In genomic region chr15:48096813-48097212, GRCh38 we compare ENCODE assay signal across 18 cellular contexts. TPM values are rescaled to one million over a fixed set of nuclear protein-coding genes. Genes with fewer than 3 reads are reported as not detected.
DNase-seq lines count a peak whose midpoint lies in the region; TF ChIP-seq lines count a peak whose summit lies in the region.
"Had no signal": no experiment of that assay in that cellular context is flagged by ENCODE, and none has a peak within 500 bp of the region (broad histone marks: within the 10 kb centered on the region; RNA-seq: fewer than 3 reads in every experiment).

No MANE protein-coding gene starts in this region.

- no peak overlapping the region for H3K27ac ChIP-seq in GM23248
- no peak overlapping the region for H3K27ac ChIP-seq in RWPE1
- H3K27ac ChIP-seq in stomach: no peak overlapping the region
- H3K27ac ChIP-seq: A549, heart left ventricle, PC-9 had no signal

- no peaks in the 10 kb centered on the region for H3K9me2 ChIP-seq in GM23248 (ENCODE audit: insufficient read depth)

- 2 to 4% methylated on average over 2 of the region's 2 CpGs for WGBS in GM23248 (ENCODE audit: low coverage in 1 of 2, low lambda C conversion rate in 2 of 2, missing lambda C conversion rate in 2 of 2), 2 experiments
- 63 to 80% (median 74%) methylated on average over 2 of the region's 2 CpGs for WGBS in stomach, 5 donors

- H3K36me3 ChIP-seq in GM23248 (ENCODE audit: low read depth) (no peaks in the 10 kb centered on the region), stomach (no peaks in the 10 kb centered on the region)
- H3K36me3 ChIP-seq: heart left ventricle had no signal

- in situ Hi-C loops in GM23248 (cut with MboI): no loop called here

- DNase-seq in A172 (ENCODE audit: low spot score) (peak; percentile 62), GM23248 (peak; percentile 87), RWPE1 (ENCODE audit: low spot score) (peak; percentile 73), fibroblast of pulmonary artery (ENCODE audit: low read depth) (peak; percentile 47), iPS-NIHi7 (ENCODE audit: extremely low spot score) (no peak), stomach (no peak), HuH-7.5 (ENCODE audit: low spot score) (no peak)
- DNase-seq in activated CD8-positive, alpha-beta memory T cell treated with anti-CD3 and anti-CD28 coated beads for 24 hours: no peak
- DNase-seq: activated T-cell treated with anti-CD3 and anti-CD28 coated beads, Interleukin-2, amount 50 U/mL, for 1 hour; heart left ventricle; midbrain; NCI-H2029; PC-9 had no signal

- H3F3A ChIP-seq in GM23248 (ENCODE audit: insufficient read depth): no peaks in the 10 kb centered on the region

- H3K9ac ChIP-seq in GM23248: no peak overlapping the region

- TF ChIP-seq CTCF in RWPE1 (conservative IDR thresholded peaks at IDR 0.05; ENCODE audit: low read depth) (no peak), fibroblast of pulmonary artery (IDR thresholded peaks at IDR 0.05; ENCODE audit: low read length, missing control alignments) (no peak), stomach (IDR thresholded peaks at IDR 0.05) (no peak)

- no peak overlapping the region for H2AFZ ChIP-seq in GM23248
- H2AFZ ChIP-seq: PC-9 had no signal

- no peak for TF ChIP-seq EP300 in stomach (IDR thresholded peaks at IDR 0.05)

- no peak for TF ChIP-seq POLR2A in stomach (IDR thresholded peaks at IDR 0.05)

- H3K4me3 ChIP-seq in GM23248: no peak overlapping the region
- no peak overlapping the region for H3K4me3 ChIP-seq in fibroblast of pulmonary artery (replicated peaks; ENCODE audit: low read depth, low read length)
- no peak overlapping the region for H3K4me3 ChIP-seq in stomach
- H3K4me3 ChIP-seq: A549, heart left ventricle, PC-9 had no signal

- H3K9me3 ChIP-seq in GM23248 (ENCODE audit: low read depth) (no peaks in the 10 kb centered on the region), stomach (no peaks in the 10 kb centered on the region)
- H3K9me3 ChIP-seq: A549, heart left ventricle had no signal

- no peaks in the 10 kb centered on the region for H3K79me2 ChIP-seq in GM23248 (ENCODE audit: insufficient read depth)

- CTCF ChIA-PET in RWPE1 (lab: Yijun Ruan, JAX): interaction anchor here (0.6 kb wide), 1 partner anchor 79 kb away, joined by 3 read pairs; no protein-coding TSS in a partner anchor

- H3K4me2 ChIP-seq in GM23248 (ENCODE audit: unreplicated experiment): no peak overlapping the region
- H3K4me2 ChIP-seq: A549, PC-9 had no signal

- POLR2A ChIA-PET in RWPE1 (lab: Yijun Ruan, JAX; ENCODE audit: low non-redundant PET): no interaction called here

- intact Hi-C loops in stomach (cut with DNase I; ENCODE audit: low total_unique reads): no loop called here

- no peaks in the 10 kb centered on the region; the same call in 1 of the 2 replicates for H3K4me1 ChIP-seq in GM23248 (ENCODE audit: insufficient read depth)
- H3K4me1 ChIP-seq in stomach: no peaks in the 10 kb centered on the region
- H3K4me1 ChIP-seq: A549, heart left ventricle had no signal

- H3K27me3 ChIP-seq in GM23248 (replicated peaks; ENCODE audit: insufficient read depth) (peaks cover 12% of the 10 kb centered on the region; the same call in 1 of the 2 replicates), stomach (no peaks in the 10 kb centered on the region)

- H4K20me1 ChIP-seq in GM23248 (ENCODE audit: insufficient read depth): no peaks in the 10 kb centered on the region

RNA-seq across cellular contexts. Expression of gene SLC24A5, which starts 24.0 kb away (rescaled TPM):
- not detected in 2 replicates for total RNA-seq in A172 (2014; rRNA removed; shearing (Covaris generic))
- not detected in 2 replicates for total RNA-seq in GM23248 (2014; rRNA removed; shearing (Covaris generic))
- polyA plus RNA-seq in GM23248 (2016; fragmentation: Nextera tagmentation; extraction: Ambion mirVana) (not detected in 2 replicates), stomach (under 1 TPM in 1 of 3 donors, not detected in 2; 0.13 TPM)
- total RNA-seq in stomach: not detected
- total RNA-seq: cardiac septum, G401, heart left ventricle, PC-9, pulmonary artery endothelial cell had no signal
- polyA plus RNA-seq: heart left ventricle, urinary bladder had no signal

Comparison
In these comparisons a context has a peak if more than half of its experiments do, and no peak if none do; other contexts are left out.
1. DNase-seq: peak in A172 (single experiment), GM23248 (single experiment), RWPE1 (single experiment) and fibroblast of pulmonary artery (single experiment); none in iPS-NIHi7 (single experiment), stomach (single experiment), activated CD8-positive, alpha-beta memory T cell treated with anti-CD3 and anti-CD28 coated beads for 24 hours (single experiment) and HuH-7.5 (single experiment).